ENCODE assay signal across 28 cellular contexts in the genomic region with DNA sequence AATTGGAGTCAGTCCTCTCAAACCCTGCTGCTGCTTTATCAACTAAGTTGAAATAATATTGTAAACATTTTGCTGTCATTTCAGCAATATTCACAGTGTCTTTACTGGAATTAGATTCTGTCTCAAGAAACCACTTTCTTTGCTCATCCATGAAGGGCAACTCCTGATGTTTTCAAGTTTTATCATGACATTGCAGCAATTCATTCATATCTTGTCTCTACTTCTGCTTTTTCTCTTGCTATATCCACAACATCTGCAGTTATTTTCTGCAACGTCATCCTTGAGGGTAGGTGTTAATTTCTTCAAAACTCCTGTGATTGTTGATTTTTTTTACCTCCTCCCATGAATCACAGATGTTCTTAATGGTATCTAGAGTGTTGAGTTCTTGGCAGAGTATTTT.
"Had no signal": no experiment of that assay in that cellular context is flagged by ENCODE, and none has a peak within 500 bp of the region (broad histone marks: within the 10 kb centered on the region; RNA-seq: fewer than 3 reads in every experiment).

No MANE protein-coding gene starts in this region.

- H3K4me3 ChIP-seq: gastrocnemius medialis, skin epidermis, testis, transverse colon had no signal

- H3K4me1 ChIP-seq: gastrocnemius medialis, testis, transverse colon had no signal

- H3K36me3 Mint-ChIP-seq: activated naive CD4-positive, alpha-beta T cell treated with anti-CD3 and anti-CD28 coated beads, Interleukin-2, amount 50 U/mL, for 24 hours; WTC11 had no signal

- H3K27ac Mint-ChIP-seq: activated CD4-positive, alpha-beta memory T cell treated with anti-CD3 and anti-CD28 coated beads, Interleukin-2, amount 10 ng/mL, durations not matched to agents 7 days and 5 days; activated CD4-positive, alpha-beta T cell treated with anti-CD3 and anti-CD28 coated beads, Interleukin-2, amount 10 ng/mL, durations not matched to agents 7 days and 5 days; activated naive CD4-positive, alpha-beta T cell treated with anti-CD3 and anti-CD28 coated beads, Interleukin-2, amount 50 U/mL, for 24 hours; activated naive CD8-positive, alpha-beta T cell treated with anti-CD3 and anti-CD28 coated beads, Interleukin-2, amount 50 U/mL, for 24 hours; activated T-helper 2 cell treated with anti-CD3 and anti-CD28 coated beads, Interferon-gamma antibody, Interleukin-2, Interleukin-4, amounts not matched to agents 10 μg/mL and 5 μg/mL and 100 μg/mL, durations not matched to agents 14 hours and 24 hours and 36 hours; effector memory CD8-positive, alpha-beta T cell; nephron; progenitor cell of endocrine pancreas; WTC11 had no signal

- H3K9me3 ChIP-seq: gastrocnemius medialis, testis had no signal

- H3K27me3 ChIP-seq: gastrocnemius medialis, testis, transverse colon had no signal

- H3K27ac ChIP-seq: gastrocnemius medialis, skin epidermis, testis, transverse colon had no signal

- H3K4me1 Mint-ChIP-seq: activated CD4-positive, alpha-beta memory T cell treated with anti-CD3 and anti-CD28 coated beads, Interleukin-2, amount 10 ng/mL, durations not matched to agents 7 days and 5 days; activated CD4-positive, alpha-beta T cell treated with anti-CD3 and anti-CD28 coated beads, Interleukin-2, amount 10 ng/mL, durations not matched to agents 7 days and 5 days; activated naive CD4-positive, alpha-beta T cell treated with anti-CD3 and anti-CD28 coated beads, Interleukin-2, amount 50 U/mL, for 24 hours; activated naive CD8-positive, alpha-beta T cell treated with anti-CD3 and anti-CD28 coated beads, Interleukin-2, amount 50 U/mL, for 24 hours; WTC11 had no signal

- H3K36me3 ChIP-seq: gastrocnemius medialis, transverse colon had no signal

- DNase-seq: activated CD4-positive, alpha-beta memory T cell treated with anti-CD3 and anti-CD28 coated beads, Interleukin-2, amount 10 ng/mL, durations not matched to agents 7 days and 5 days; activated CD4-positive, alpha-beta T cell treated with anti-CD3 and anti-CD28 coated beads for 1 hour; activated CD4-positive, alpha-beta T cell treated with anti-CD3 and anti-CD28 coated beads, Interleukin-2, amount 10 ng/mL, durations not matched to agents 7 days and 5 days; activated CD8-positive, alpha-beta memory T cell treated with anti-CD3 and anti-CD28 coated beads, Interleukin-2, amount 50 U/mL, for 48 hours; activated naive CD8-positive, alpha-beta T cell treated with anti-CD3 and anti-CD28 coated beads, Interleukin-2, amount 50 U/mL, for 24 hours; activated T-cell treated with anti-CD3 and anti-CD28 coated beads, Interleukin-2, amount 50 U/mL, for 4 hours; amygdala; caudate nucleus; cortex of kidney; effector memory CD8-positive, alpha-beta T cell; erythroblast; gastrocnemius medialis; glutamatergic neuron; left cardiac atrium; left ventricle myocardium superior; mammary epithelial cell; stimulated activated CD4-positive, alpha-beta T cell treated with anti-CD3 and anti-CD28 coated beads, Interleukin-12 subunit alpha, Interleukin-12 subunit beta, amount 100 ng/mL, for 4 hours; stimulated activated CD4-positive, alpha-beta T cell treated with anti-CD3 and anti-CD28 coated beads, Interleukin-4, amount 100 ng/mL, for 1 hour; stimulated activated naive CD8-positive, alpha-beta T cell treated with anti-CD3 and anti-CD28 coated beads, Interleukin-15, Interleukin-2, amounts not matched to agents 100 U/mL and 50 U/mL, for 24 hours; testis; transverse colon had no signal

- H3K4me3 Mint-ChIP-seq: activated CD4-positive, alpha-beta memory T cell treated with anti-CD3 and anti-CD28 coated beads, Interleukin-2, amount 10 ng/mL, durations not matched to agents 7 days and 5 days; activated CD4-positive, alpha-beta T cell treated with anti-CD3 and anti-CD28 coated beads, Interleukin-2, amount 10 ng/mL, durations not matched to agents 7 days and 5 days; activated naive CD4-positive, alpha-beta T cell treated with anti-CD3 and anti-CD28 coated beads, Interleukin-2, amount 50 U/mL, for 24 hours; activated naive CD8-positive, alpha-beta T cell treated with anti-CD3 and anti-CD28 coated beads, Interleukin-2, amount 50 U/mL, for 24 hours; activated T-cell treated with anti-CD3 and anti-CD28 coated beads, Interleukin-2, amount 50 U/mL, for 4 hours; effector memory CD8-positive, alpha-beta T cell; nephron; WTC11 had no signal

- H3K27me3 Mint-ChIP-seq: activated CD4-positive, alpha-beta memory T cell treated with anti-CD3 and anti-CD28 coated beads, Interleukin-2, amount 10 ng/mL, durations not matched to agents 7 days and 5 days; activated CD4-positive, alpha-beta T cell treated with anti-CD3 and anti-CD28 coated beads, Interleukin-2, amount 10 ng/mL, durations not matched to agents 7 days and 5 days; activated naive CD4-positive, alpha-beta T cell treated with anti-CD3 and anti-CD28 coated beads, Interleukin-2, amount 50 U/mL, for 24 hours; activated naive CD8-positive, alpha-beta T cell treated with anti-CD3 and anti-CD28 coated beads, Interleukin-2, amount 50 U/mL, for 24 hours; effector memory CD8-positive, alpha-beta T cell; progenitor cell of endocrine pancreas had no signal

- H3K9me3 Mint-ChIP-seq: activated CD4-positive, alpha-beta memory T cell treated with anti-CD3 and anti-CD28 coated beads, Interleukin-2, amount 10 ng/mL, durations not matched to agents 7 days and 5 days; activated CD4-positive, alpha-beta T cell treated with anti-CD3 and anti-CD28 coated beads, Interleukin-2, amount 10 ng/mL, durations not matched to agents 7 days and 5 days; activated T-cell treated with anti-CD3 and anti-CD28 coated beads, Interleukin-2, amount 50 U/mL, for 4 hours had no signal

- ATAC-seq: activated naive CD8-positive, alpha-beta T cell treated with anti-CD3 and anti-CD28 coated beads, Interleukin-2, amount 50 U/mL, for 24 hours; activated T-cell treated with anti-CD3 and anti-CD28 coated beads, Interleukin-2, amount 50 U/mL, for 4 hours; effector memory CD8-positive, alpha-beta T cell; gastrocnemius medialis; left cardiac atrium; left ventricle myocardium superior; sciatic nerve; stimulated activated naive CD8-positive, alpha-beta T cell treated with anti-CD3 and anti-CD28 coated beads, Interleukin-15, Interleukin-2, amounts not matched to agents 100 U/mL and 50 U/mL, for 24 hours; WTC11 had no signal
